Comparison of ENCODE assay signal across 20 cellular contexts in the genomic region with DNA sequence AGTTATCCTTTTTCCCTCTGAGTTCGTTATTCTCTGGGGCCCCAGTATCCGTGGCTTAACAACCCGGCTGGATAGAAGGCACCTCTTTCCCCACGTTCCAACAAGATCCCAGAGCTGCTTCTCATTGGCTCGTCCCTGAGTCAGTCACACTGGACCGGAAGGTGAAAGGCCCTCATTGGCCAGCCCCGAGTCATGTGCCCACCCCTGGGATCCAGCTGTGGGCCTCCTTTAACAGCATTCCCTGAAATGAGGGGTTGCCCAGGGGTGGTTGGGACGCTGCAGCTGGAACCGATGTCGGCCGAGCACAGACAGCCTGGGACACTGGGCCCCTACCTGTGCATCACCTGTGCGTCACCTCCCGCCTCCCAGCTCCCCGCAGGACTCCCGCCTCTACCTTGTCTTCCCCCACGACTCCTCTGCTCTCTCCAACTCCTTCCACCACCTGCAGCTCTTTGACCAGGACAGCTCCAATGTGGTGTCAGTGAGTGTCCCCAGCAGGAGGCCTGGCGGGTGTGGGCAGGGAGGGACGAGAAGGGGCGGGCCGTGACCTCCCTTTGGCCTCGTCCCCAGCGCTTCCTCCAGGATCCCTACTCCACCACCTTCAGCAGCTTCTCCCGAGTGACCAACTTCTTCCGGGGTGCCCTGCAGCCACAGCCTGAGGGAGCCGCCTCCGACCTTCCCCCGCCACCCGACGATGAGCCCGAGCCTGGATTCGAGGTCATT. TPM values are rescaled to one million over a fixed set of nuclear protein-coding genes. Genes with fewer than 3 reads are reported as not detected.
DNase-seq lines count a peak whose midpoint lies in the region; ATAC-seq and TF ChIP-seq lines count a peak whose summit lies in the region.
"Had no signal": no experiment of that assay in that cellular context is flagged by ENCODE, and none has a peak within 500 bp of the region (broad histone marks: within the 10 kb centered on the region; RNA-seq: fewer than 3 reads in every experiment).

No MANE protein-coding gene starts in this region.

- no peak for TF ChIP-seq RAD21 in Ishikawa (IDR thresholded peaks at IDR 0.05; ENCODE audit: low read depth)

- H3K27me3 Mint-ChIP-seq in CD14-positive monocyte (ENCODE audit: low read depth in 3 of 3) = peaks cover 0 to 5% (median 2%) of the 10 kb centered on the region in 3 donors
- H3K27me3 Mint-ChIP-seq in activated CD4-positive, alpha-beta T cell treated with anti-CD3 and anti-CD28 coated beads, Interleukin-2, amount 10 ng/mL, durations not matched to agents 24 days and 14 days = no peaks in the 10 kb centered on the region
- H3K27me3 Mint-ChIP-seq: brain had no signal

- ATAC-seq in GM18519 (IDR thresholded peaks at IDR 0.05; ENCODE audit: low FRiP score, unreplicated experiment) = no peak
- ATAC-seq: activated CD4-positive, CD25-positive, alpha-beta regulatory T cell treated with anti-CD3 and anti-CD28 coated beads, Interleukin-2, amount 50 U/mL, for 24 hours; left lung; Panc1 had no signal

- no peaks in the 10 kb centered on the region for H3F3A ChIP-seq in GM23248 (ENCODE audit: insufficient read depth)

- H3K4me3 ChIP-seq in fibroblast of pulmonary artery (replicated peaks; ENCODE audit: low read depth, low read length) (no peak overlapping the region), GM23248 (no peak overlapping the region)
- H3K4me3 ChIP-seq: left lung, skin epidermis, upper lobe of left lung had no signal

- H3K9me3 ChIP-seq in GM23248 (ENCODE audit: low read depth) = no peaks in the 10 kb centered on the region
- H3K9me3 ChIP-seq: left lung, upper lobe of left lung had no signal

- H4K20me1 ChIP-seq in GM23248 (ENCODE audit: insufficient read depth) = no peaks in the 10 kb centered on the region

- no peak overlapping the region for H3K4me3 Mint-ChIP-seq in CD14-positive monocyte
- no peak overlapping the region for H3K4me3 Mint-ChIP-seq in activated CD4-positive, alpha-beta T cell treated with anti-CD3 and anti-CD28 coated beads, Interleukin-2, amount 10 ng/mL, durations not matched to agents 24 days and 14 days
- H3K4me3 Mint-ChIP-seq: brain, H9 had no signal

- H3K27ac ChIP-seq in GM23248 = no peak overlapping the region
- H3K27ac ChIP-seq: left lung, parathyroid adenoma, skin epidermis, upper lobe of left lung had no signal

- peak overlapping the region in 1 of 7 donors; percentile 50 for H3K27ac Mint-ChIP-seq in CD14-positive monocyte
- no peak overlapping the region for H3K27ac Mint-ChIP-seq in activated CD4-positive, alpha-beta T cell treated with anti-CD3 and anti-CD28 coated beads, Interleukin-2, amount 10 ng/mL, durations not matched to agents 24 days and 14 days
- H3K27ac Mint-ChIP-seq: brain had no signal

- H3K4me2 ChIP-seq in GM23248 (ENCODE audit: unreplicated experiment) = no peak overlapping the region

- peaks cover 12% of the 10 kb centered on the region for H3K79me2 ChIP-seq in GM23248 (ENCODE audit: insufficient read depth)
- H3K79me2 ChIP-seq: parathyroid adenoma had no signal

- H3K9me2 ChIP-seq in GM23248 (ENCODE audit: insufficient read depth) = no peaks in the 10 kb centered on the region

- H3K36me3 Mint-ChIP-seq in CD14-positive monocyte = peaks cover 64 to 67% of the 10 kb centered on the region in 2 donors
- peaks cover 54% of the 10 kb centered on the region for H3K36me3 Mint-ChIP-seq in activated CD4-positive, alpha-beta T cell treated with anti-CD3 and anti-CD28 coated beads, Interleukin-2, amount 10 ng/mL, durations not matched to agents 24 days and 14 days (ENCODE audit: low read depth)

- no peaks in the 10 kb centered on the region for H3K27me3 ChIP-seq in GM23248 (replicated peaks; ENCODE audit: insufficient read depth)
- H3K27me3 ChIP-seq: left lung, upper lobe of left lung had no signal

- H3K9me3 Mint-ChIP-seq in CD14-positive monocyte = peaks cover 0 to 4% (median 0%) of the 10 kb centered on the region in 7 donors
- no peaks in the 10 kb centered on the region for H3K9me3 Mint-ChIP-seq in activated CD4-positive, alpha-beta T cell treated with anti-CD3 and anti-CD28 coated beads, Interleukin-2, amount 10 ng/mL, durations not matched to agents 24 days and 14 days
- H3K9me3 Mint-ChIP-seq: brain, H9 had no signal

- peaks cover 16% of the 10 kb centered on the region for H3K4me1 Mint-ChIP-seq in CD14-positive monocyte
- peaks cover 12% of the 10 kb centered on the region for H3K4me1 Mint-ChIP-seq in activated CD4-positive, alpha-beta T cell treated with anti-CD3 and anti-CD28 coated beads, Interleukin-2, amount 10 ng/mL, durations not matched to agents 24 days and 14 days

- DNase-seq in CD14-positive monocyte (ENCODE audit: low spot score) (peak; percentile 37), fibroblast of pulmonary artery (ENCODE audit: low read depth) (peak; percentile 30), GM23248 (no peak)
- DNase-seq in activated CD4-positive, alpha-beta T cell treated with anti-CD3 and anti-CD28 coated beads, Interleukin-2, amount 10 ng/mL, durations not matched to agents 24 days and 14 days = no peak
- DNase-seq: activated naive CD4-positive, alpha-beta T cell treated with Interleukin-2 at 50 U/mL for 16 hours; H9; hippocampal formation; NCI-H2029 treated with DMSO at 0.1 percent for 48 hours; NCI-H748 treated with DMSO at 0.1 percent for 48 hours; stimulated activated naive CD4-positive, alpha-beta T cell; T-helper 1 cell had no signal

- no peak overlapping the region for H3K9ac ChIP-seq in GM23248
- H3K9ac ChIP-seq: parathyroid adenoma had no signal

- intact Hi-C loops in CD14-positive monocyte (cut with micrococcal nuclease) = no loop called here
- intact Hi-C loops in activated CD4-positive, alpha-beta T cell treated with anti-CD3 and anti-CD28 coated beads, Interleukin-2, amount 10 ng/mL, durations not matched to agents 24 days and 14 days (cut with micrococcal nuclease) = no loop called here

- no peak for TF ChIP-seq EP300 in Ishikawa (IDR thresholded peaks at IDR 0.05; ENCODE audit: borderline replicate concordance)

- no peak overlapping the region for H2AFZ ChIP-seq in GM23248
- H2AFZ ChIP-seq: parathyroid adenoma had no signal

- TF ChIP-seq CTCF in CD14-positive monocyte (IDR thresholded peaks at IDR 0.05) (no peak), fibroblast of pulmonary artery (IDR thresholded peaks at IDR 0.05; ENCODE audit: low read length, missing control alignments) (no peak)

- WGBS in GM23248 (ENCODE audit: low coverage in 1 of 2, low lambda C conversion rate in 2 of 2, missing lambda C conversion rate in 2 of 2), 2 experiments = 89 to 90% methylated on average over 27 to 31 of the region's 31 CpGs

- peaks cover 17% of the 10 kb centered on the region; the same call in 1 of the 2 replicates for H3K36me3 ChIP-seq in GM23248 (ENCODE audit: low read depth)

- H3K4me1 ChIP-seq in GM23248 (ENCODE audit: insufficient read depth) = peaks cover 4% of the 10 kb centered on the region; the same call in 1 of the 2 replicates
- H3K4me1 ChIP-seq: parathyroid adenoma had no signal

- in situ Hi-C loops in GM23248 (cut with MboI) = no loop called here

TF ChIP-seq in Ishikawa, 13 proteins besides CTCF, POLR2A, EP300 and RAD21:
- TF ChIP-seq TEAD4 (IDR thresholded peaks at IDR 0.05) (no peak), NFIC (IDR thresholded peaks at IDR 0.05) (no peak), TCF12 (IDR thresholded peaks at IDR 0.05; ENCODE audit: low read depth) (no peak), ZBTB7A (IDR thresholded peaks at IDR 0.05; ENCODE audit: low read depth) (no peak)
- TF ChIP-seq, protein P1, sequence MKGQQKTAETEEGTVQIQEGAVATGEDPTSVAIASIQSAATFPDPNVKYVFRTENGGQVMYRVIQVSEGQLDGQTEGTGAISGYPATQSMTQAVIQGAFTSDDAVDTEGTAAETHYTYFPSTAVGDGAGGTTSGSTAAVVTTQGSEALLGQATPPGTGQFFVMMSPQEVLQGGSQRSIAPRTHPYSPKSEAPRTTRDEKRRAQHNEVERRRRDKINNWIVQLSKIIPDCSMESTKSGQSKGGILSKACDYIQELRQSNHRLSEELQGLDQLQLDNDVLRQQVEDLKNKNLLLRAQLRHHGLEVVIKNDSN (IDR thresholded peaks at IDR 0.05) = peak; percentile 74
- TF ChIP-seq, protein P2, sequence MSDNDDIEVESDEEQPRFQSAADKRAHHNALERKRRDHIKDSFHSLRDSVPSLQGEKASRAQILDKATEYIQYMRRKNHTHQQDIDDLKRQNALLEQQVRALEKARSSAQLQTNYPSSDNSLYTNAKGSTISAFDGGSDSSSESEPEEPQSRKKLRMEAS (IDR thresholded peaks at IDR 0.05) = no peak

RNA-seq across cellular contexts. Expression of a gene that starts 4.3 kb away (rescaled TPM):
- polyA plus RNA-seq in CD14-positive monocyte = 1 to 10 TPM; 3.1 to 4.5 TPM
- 36.5 and 36.8 TPM in 2 replicates for total RNA-seq in activated CD4-positive, alpha-beta T cell treated with anti-CD3 and anti-CD28 coated beads, Interleukin-2, amount 10 ng/mL, durations not matched to agents 24 days and 14 days
- total RNA-seq in GM23248 (2014; rRNA removed; shearing (Covaris generic)) = 6.3 and 6.6 TPM in 2 replicates
- 32.4 and 33.0 TPM in 2 replicates for polyA plus RNA-seq in GM23248 (2016; fragmentation: Nextera tagmentation; extraction: Ambion mirVana)

RNA-seq across cellular contexts. Expression of a gene that starts 4.7 kb away (rescaled TPM):
- polyA plus RNA-seq in CD14-positive monocyte (1 to 10 TPM; 5.4 to 6.6 TPM), GM23248 (2016; fragmentation: Nextera tagmentation; extraction: Ambion mirVana) (60.4 and 65.2 TPM in 2 replicates)
- 31.5 and 33.5 TPM in 2 replicates for total RNA-seq in activated CD4-positive, alpha-beta T cell treated with anti-CD3 and anti-CD28 coated beads, Interleukin-2, amount 10 ng/mL, durations not matched to agents 24 days and 14 days
- 11.6 and 17.3 TPM in 2 replicates for total RNA-seq in GM23248 (2014; rRNA removed; shearing (Covaris generic))

RNA-seq across cellular contexts. Expression of a gene that starts 14.5 kb away (rescaled TPM):
- polyA plus RNA-seq in CD14-positive monocyte (10 to 100 TPM; 23.0 to 30.2 TPM), GM23248 (2016; fragmentation: Nextera tagmentation; extraction: Ambion mirVana) (32.7 and 42.2 TPM in 2 replicates)
- 123 and 124 TPM in 2 replicates for total RNA-seq in activated CD4-positive, alpha-beta T cell treated with anti-CD3 and anti-CD28 coated beads, Interleukin-2, amount 10 ng/mL, durations not matched to agents 24 days and 14 days
- total RNA-seq in GM23248 (2014; rRNA removed; shearing (Covaris generic)) = 31.5 and 35.9 TPM in 2 replicates

RNA-seq across cellular contexts. Expression of a gene that starts 14.9 kb away (rescaled TPM):
- polyA plus RNA-seq in CD14-positive monocyte = 1 to 10 TPM; 7.0 to 7.6 TPM
- total RNA-seq in activated CD4-positive, alpha-beta T cell treated with anti-CD3 and anti-CD28 coated beads, Interleukin-2, amount 10 ng/mL, durations not matched to agents 24 days and 14 days = 40.4 and 41.4 TPM in 2 replicates
- total RNA-seq in GM23248 (2014; rRNA removed; shearing (Covaris generic)) = not detected in 2 replicates
- polyA plus RNA-seq in GM23248 (2016; fragmentation: Nextera tagmentation; extraction: Ambion mirVana) = 0.66 and 0.91 TPM in 2 replicates

RNA-seq across cellular contexts. Expression of a gene that starts 30.9 kb away (rescaled TPM):
- polyA plus RNA-seq in CD14-positive monocyte = 10 to 100 TPM; 18.3 to 31.2 TPM
- total RNA-seq in activated CD4-positive, alpha-beta T cell treated with anti-CD3 and anti-CD28 coated beads, Interleukin-2, amount 10 ng/mL, durations not matched to agents 24 days and 14 days = 121 and 124 TPM in 2 replicates
- total RNA-seq in GM23248 (2014; rRNA removed; shearing (Covaris generic)) = 53.1 and 88.0 TPM in 2 replicates
- polyA plus RNA-seq in GM23248 (2016; fragmentation: Nextera tagmentation; extraction: Ambion mirVana) = 88.9 and 91.7 TPM in 2 replicates

Comparison
In these comparisons a context has a peak if more than half of its experiments do, and no peak if none do; other contexts are left out.
1. DNase-seq: peak in CD14-positive monocyte (single experiment) and fibroblast of pulmonary artery (single experiment); none in activated CD4-positive, alpha-beta T cell treated with anti-CD3 and anti-CD28 coated beads, Interleukin-2, amount 10 ng/mL, durations not matched to agents 24 days and 14 days (single experiment) and GM23248 (single experiment).